Comparison of ENCODE assay signal across 8 cellular contexts in the genomic region with DNA sequence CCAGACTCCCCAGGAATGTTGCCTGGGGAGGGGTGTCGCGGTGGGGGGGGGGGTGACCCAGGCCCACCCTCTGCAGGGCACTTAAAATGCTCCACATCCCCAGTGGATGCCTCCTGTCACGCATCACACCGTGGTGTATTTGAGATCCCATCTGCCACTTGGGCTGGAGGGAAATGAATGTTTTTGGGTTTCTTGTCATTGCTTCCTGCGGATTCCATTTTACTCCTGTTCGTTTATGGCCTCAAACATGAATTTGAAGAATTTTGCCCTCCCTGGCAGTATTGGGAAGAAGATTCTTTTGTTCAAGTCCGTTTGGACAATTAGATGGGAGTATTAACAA. TPM values are rescaled to one million over a fixed set of nuclear protein-coding genes. Genes with fewer than 3 reads are reported as not detected.
A peak's percentile ranks its signal among the peaks of the same experiment; 100 is the strongest.
DNase-seq lines count a peak whose midpoint lies in the region; ATAC-seq and TF ChIP-seq lines count a peak whose summit lies in the region.

No MANE protein-coding gene starts in this region.

- peak overlapping the region; percentile 74 to 93 (median 80) for H3K4me3 Mint-ChIP-seq in CD8-positive, alpha-beta memory T cell

- peak overlapping the region; percentile 89 for H3K4me3 ChIP-seq in CD8-positive, alpha-beta memory T cell (ENCODE audit: low read length)
- H3K4me3 ChIP-seq in RWPE2 (ENCODE audit: severe bottlenecking) (peak overlapping the region; percentile 55), fibroblast of pulmonary artery (replicated peaks; ENCODE audit: low read depth, low read length) (peak overlapping the region; percentile 65), sigmoid colon (peak overlapping the region; percentile 50 to 89 (median 70))

- no peak for TF ChIP-seq EP300 in sigmoid colon (IDR thresholded peaks at IDR 0.05)

- H3K4me1 ChIP-seq in CD8-positive, alpha-beta memory T cell (ENCODE audit: insufficient read depth, low read length): peaks cover 16% of the 10 kb centered on the region
- H3K4me1 ChIP-seq in RWPE2 (ENCODE audit: insufficient read depth, poor library complexity, severe bottlenecking): peaks cover 26% of the 10 kb centered on the region
- peaks cover 0 to 13% (median 10%) of the 10 kb centered on the region in 4 donors for H3K4me1 ChIP-seq in sigmoid colon

- CTCF ChIA-PET in CD8-positive, alpha-beta memory T cell (lab: Charles Lee): no interaction called here

- H3K27me3 ChIP-seq in CD8-positive, alpha-beta memory T cell (ENCODE audit: insufficient read depth, low read length, poor library complexity, severe bottlenecking): no peaks in the 10 kb centered on the region
- H3K27me3 ChIP-seq in RWPE2 (ENCODE audit: insufficient read depth, poor library complexity, severe bottlenecking): no peaks in the 10 kb centered on the region
- H3K27me3 ChIP-seq in sigmoid colon: no peaks in the 10 kb centered on the region

- H3K4me1 Mint-ChIP-seq in CD8-positive, alpha-beta memory T cell: peaks cover 26 to 44% (median 36%) of the 10 kb centered on the region in 3 donors

- DNase-seq in CD8-positive, alpha-beta memory T cell: no peak
- DNase-seq in RWPE2 (ENCODE audit: low spot score) (no peak), fibroblast of pulmonary artery (ENCODE audit: low read depth) (no peak), sigmoid colon (no peak), SHP77 treated with DMSO at 0.1 percent for 48 hours (lab: John Stamatoyannopoulos, UW) (no peak), HPDE6-E6E7 (ENCODE audit: extremely low spot score) (no peak)
- no peak for DNase-seq in stimulated activated CD4-positive, alpha-beta T cell treated with anti-CD3 and anti-CD28 coated beads, Interleukin-12 subunit alpha, Interleukin-12 subunit beta, amount 100 ng/mL, for 4 hours

- peak overlapping the region in 7 of 8 donors; percentile 4 to 85 (median 59) for H3K27ac Mint-ChIP-seq in CD8-positive, alpha-beta memory T cell

- no peak for TF ChIP-seq CTCF in RWPE2 (IDR thresholded peaks at IDR 0.05; ENCODE audit: poor library complexity, severe bottlenecking)
- TF ChIP-seq CTCF in fibroblast of pulmonary artery (IDR thresholded peaks at IDR 0.05; ENCODE audit: low read length, missing control alignments): no peak
- no peak for TF ChIP-seq CTCF in sigmoid colon (IDR thresholded peaks at IDR 0.05)

- POLR2A ChIA-PET in CD8-positive, alpha-beta memory T cell (lab: Charles Lee): no interaction called here

- H3K9me3 ChIP-seq in CD8-positive, alpha-beta memory T cell (ENCODE audit: low read length): no peaks in the 10 kb centered on the region
- H3K9me3 ChIP-seq in RWPE2 (ENCODE audit: severe bottlenecking) (no peaks in the 10 kb centered on the region), sigmoid colon (no peaks in the 10 kb centered on the region)

- H3K27me3 Mint-ChIP-seq in CD8-positive, alpha-beta memory T cell: no peaks in the 10 kb centered on the region

- no peak for TF ChIP-seq POLR2A in sigmoid colon (IDR thresholded peaks at IDR 0.05)

- 31 to 62% methylated on average over 7 of the region's 7 CpGs for WGBS in sigmoid colon, 2 donors

- peak overlapping the region; percentile 45 for H3K27ac ChIP-seq in CD8-positive, alpha-beta memory T cell (ENCODE audit: low read depth, low read length)
- H3K27ac ChIP-seq in RWPE2 (ENCODE audit: poor library complexity, severe bottlenecking) (peak overlapping the region; percentile 88), sigmoid colon (peak overlapping the region; percentile 46 to 77 (median 68))

- ATAC-seq in GM21717 (IDR thresholded peaks at IDR 0.05; ENCODE audit: unreplicated experiment) (peak; percentile 4), RWPE2 (ENCODE audit: low read depth) (no peak)

- H3K36me3 ChIP-seq in CD8-positive, alpha-beta memory T cell (ENCODE audit: insufficient read depth, low read length): no peaks in the 10 kb centered on the region
- H3K36me3 ChIP-seq in RWPE2 (ENCODE audit: low read depth): peaks cover 24% of the 10 kb centered on the region
- peaks cover 0 to 2% (median 0%) of the 10 kb centered on the region in 4 donors for H3K36me3 ChIP-seq in sigmoid colon

- intact Hi-C loops in sigmoid colon (cut with DNase I): no loop called here

- no peaks in the 10 kb centered on the region for H3K9me3 Mint-ChIP-seq in CD8-positive, alpha-beta memory T cell

- H3K36me3 Mint-ChIP-seq in CD8-positive, alpha-beta memory T cell: peaks cover 0 to 6% (median 5%) of the 10 kb centered on the region in 3 donors

RNA-seq across cellular contexts. Expression of a gene that starts 0.5 kb away (rescaled TPM):
- 1 to 10 TPM; 6.3 to 7.1 TPM for total RNA-seq in CD8-positive, alpha-beta memory T cell
- polyA plus RNA-seq in CD8-positive, alpha-beta memory T cell: 2.4 TPM
- 1 to 10 TPM in 3 of 4 donors, under 1 TPM in 1; 0.95 to 2.1 (median 1.4) TPM for total RNA-seq in sigmoid colon
- 1 to 10 TPM in 2 of 3 donors, not detected in 1; 1.2 to 2.0 TPM for polyA plus RNA-seq in sigmoid colon

RNA-seq across cellular contexts. Expression of a gene that starts 38.2 kb away (rescaled TPM):
- under 1 TPM in 1 of 2 experiments, not detected in 1; 0.37 TPM for total RNA-seq in CD8-positive, alpha-beta memory T cell
- not detected for polyA plus RNA-seq in CD8-positive, alpha-beta memory T cell
- not detected for total RNA-seq in sigmoid colon
- not detected for polyA plus RNA-seq in sigmoid colon
